Comparison of ENCODE assay signal across 35 cellular contexts in the genomic region with DNA sequence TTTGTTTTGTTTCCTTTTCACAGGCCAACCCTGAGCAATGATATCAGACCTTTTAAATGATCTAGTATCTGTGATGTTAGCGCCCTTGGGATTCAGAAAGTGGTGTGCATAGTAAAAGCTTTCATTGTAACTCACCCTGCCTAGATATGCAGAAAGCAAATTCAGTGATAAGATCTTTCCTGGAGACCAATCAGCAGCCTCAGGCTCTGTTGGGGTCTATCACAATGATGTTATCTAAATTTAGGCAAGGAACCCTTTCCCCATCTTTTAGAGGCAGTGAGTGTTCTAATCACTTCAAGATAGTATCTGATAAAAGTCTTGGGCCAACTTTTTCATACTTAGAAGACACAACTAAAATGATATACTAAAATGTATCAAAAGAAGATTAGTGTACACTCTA.
"Had no signal": no experiment of that assay in that cellular context is flagged by ENCODE, and none has a peak within 500 bp of the region (broad histone marks: within the 10 kb centered on the region; RNA-seq: fewer than 3 reads in every experiment).

No MANE protein-coding gene starts in this region.

- H3K36me3 Mint-ChIP-seq: activated naive CD4-positive, alpha-beta T cell treated with anti-CD3 and anti-CD28 coated beads, Interleukin-2, amount 50 U/mL, for 72 hours had no signal

- H3K4me1 ChIP-seq: adrenal gland, body of pancreas, breast epithelium had no signal

- H3K4me3 ChIP-seq: adrenal gland, body of pancreas, breast epithelium had no signal

- H3K9me3 Mint-ChIP-seq: activated B cell treated with CpG ODN at 0.5 μM for 24 hours; activated CD4-positive, alpha-beta memory T cell treated with anti-CD3 and anti-CD28 coated beads for 36 hours; activated CD4-positive, alpha-beta T cell treated with anti-CD3 and anti-CD28 coated beads, Interleukin-2, amount 10 ng/mL, durations not matched to agents 24 days and 14 days; activated CD8-positive, alpha-beta T cell treated with anti-CD3 and anti-CD28 coated beads for 36 hours; activated naive CD4-positive, alpha-beta T cell treated with anti-CD3 and anti-CD28 coated beads for 36 hours; activated naive CD4-positive, alpha-beta T cell treated with anti-CD3 and anti-CD28 coated beads, Interleukin-2, amount 50 U/mL, for 72 hours; activated naive CD8-positive, alpha-beta T cell treated with anti-CD3 and anti-CD28 coated beads for 36 hours; activated T-cell treated with anti-CD3 and anti-CD28 coated beads, Interleukin-2, amount 50 U/mL, for 4 hours; activated T-helper 1 cell treated with anti-CD3 and anti-CD28 coated beads, Interleukin-12 subunit alpha, Interleukin-12 subunit beta, Interleukin-2, Interleukin-4 antibody, amounts not matched to agents 30 ng/mL and 10 ng/mL and 1 ng/mL, durations not matched to agents 14 hours and 24 hours and 36 hours; activated T-helper 17 cell treated with anti-CD3 and anti-CD28 coated beads, Interleukin-2, amount 50 U/mL, for 72 hours; central memory CD8-positive, alpha-beta T cell; T-helper 1 cell treated with Interleukin-12 subunit alpha and Interleukin-12 subunit beta and Interleukin-4 antibody, amounts not matched to agents 30 μg/mL and 1 μg/mL, for 36 hours; T-helper 2 cell treated with Interferon-gamma antibody and Interleukin-4, amounts not matched to agents 5 μg/mL and 100 μg/mL, for 36 hours had no signal

- ATAC-seq: activated CD8-positive, alpha-beta T cell treated with anti-CD3 and anti-CD28 coated beads for 36 hours; activated naive CD4-positive, alpha-beta T cell treated with anti-CD3 and anti-CD28 coated beads, Interleukin-2, amount 50 U/mL, for 72 hours; activated T-cell treated with anti-CD3 and anti-CD28 coated beads, Interleukin-2, amount 50 U/mL, for 4 hours; activated T-helper 17 cell treated with anti-CD3 and anti-CD28 coated beads, Interleukin-2, amount 50 U/mL, for 72 hours; body of pancreas had no signal

- H3K4me1 Mint-ChIP-seq: activated B cell treated with CpG ODN at 0.5 μM for 24 hours; activated CD4-positive, alpha-beta T cell treated with anti-CD3 and anti-CD28 coated beads, Interleukin-2, amount 10 ng/mL, durations not matched to agents 24 days and 14 days; activated naive CD8-positive, alpha-beta T cell treated with anti-CD3 and anti-CD28 coated beads for 36 hours; activated T-helper 17 cell treated with anti-CD3 and anti-CD28 coated beads, Interleukin-2, amount 50 U/mL, for 72 hours; central memory CD8-positive, alpha-beta T cell had no signal

- DNase-seq: activated B cell treated with CpG ODN at 0.5 μM for 24 hours; activated CD4-positive, alpha-beta memory T cell treated with anti-CD3 and anti-CD28 coated beads for 36 hours; activated CD4-positive, alpha-beta T cell treated with anti-CD3 and anti-CD28 coated beads for 4 hours; activated CD4-positive, alpha-beta T cell treated with anti-CD3 and anti-CD28 coated beads, Interleukin-2, amount 10 ng/mL, durations not matched to agents 24 days and 14 days; activated CD4-positive, alpha-beta T cell treated with anti-CD3 and anti-CD28 coated beads, Interleukin-2, amount 50 U/mL, for 1 hour; activated CD4-positive, alpha-beta T cell treated with anti-CD3 and anti-CD28 coated beads, Interleukin-2, amount 50 U/mL, for 4 hours; activated CD4-positive, CD25-positive, alpha-beta regulatory T cell treated with anti-CD3 and anti-CD28 coated beads, Interleukin-2, amount 50 U/mL, for 72 hours; activated CD8-positive, alpha-beta memory T cell treated with anti-CD3 and anti-CD28 coated beads, Interleukin-2, amount 50 U/mL, for 4 hours; activated CD8-positive, alpha-beta T cell treated with anti-CD3 and anti-CD28 coated beads for 36 hours; activated effector memory CD4-positive, alpha-beta T cell treated with anti-CD3 and anti-CD28 coated beads, Interleukin-2, amount 50 U/mL, for 16 hours; activated gamma-delta T cell treated with Interleukin-2 at 50 U/mL for 16 hours; activated naive CD4-positive, alpha-beta T cell; activated naive CD4-positive, alpha-beta T cell treated with anti-CD3 and anti-CD28 coated beads for 36 hours; activated naive CD4-positive, alpha-beta T cell treated with anti-CD3 and anti-CD28 coated beads, Interleukin-2, amount 50 U/mL, for 16 hours; activated naive CD8-positive, alpha-beta T cell treated with anti-CD3 and anti-CD28 coated beads for 36 hours; activated T-cell treated with anti-CD3 and anti-CD28 coated beads for 4 hours; activated T-cell treated with anti-CD3 and anti-CD28 coated beads, Interleukin-2, amount 50 U/mL, for 1 hour; activated T-cell treated with anti-CD3 and anti-CD28 coated beads, Interleukin-2, amount 50 U/mL, for 4 hours; adrenal gland; amniotic stem cell; aorta; body of pancreas; brain microvascular endothelial cell; cerebellar nuclear complex; T-helper 1 cell; T-helper 2 cell; T-helper 9 cell had no signal

- H3K27me3 ChIP-seq: adrenal gland, body of pancreas, brain microvascular endothelial cell, breast epithelium had no signal

- H3K27ac Mint-ChIP-seq: activated B cell treated with CpG ODN at 0.5 μM for 24 hours; activated CD4-positive, alpha-beta memory T cell treated with anti-CD3 and anti-CD28 coated beads for 36 hours; activated CD4-positive, alpha-beta T cell treated with anti-CD3 and anti-CD28 coated beads, Interleukin-2, amount 10 ng/mL, durations not matched to agents 24 days and 14 days; activated CD8-positive, alpha-beta T cell treated with anti-CD3 and anti-CD28 coated beads for 36 hours; activated naive CD4-positive, alpha-beta T cell treated with anti-CD3 and anti-CD28 coated beads for 36 hours; activated naive CD4-positive, alpha-beta T cell treated with anti-CD3 and anti-CD28 coated beads, Interleukin-2, amount 50 U/mL, for 72 hours; activated naive CD8-positive, alpha-beta T cell treated with anti-CD3 and anti-CD28 coated beads for 36 hours; activated T-helper 1 cell treated with anti-CD3 and anti-CD28 coated beads, Interleukin-12 subunit alpha, Interleukin-12 subunit beta, Interleukin-2, Interleukin-4 antibody, amounts not matched to agents 30 ng/mL and 10 ng/mL and 1 ng/mL, durations not matched to agents 14 hours and 24 hours and 36 hours; activated T-helper 17 cell treated with anti-CD3 and anti-CD28 coated beads, Interleukin-2, amount 50 U/mL, for 72 hours; T-helper 1 cell treated with Interleukin-12 subunit alpha and Interleukin-12 subunit beta and Interleukin-4 antibody, amounts not matched to agents 30 μg/mL and 1 μg/mL, for 36 hours; T-helper 2 cell treated with Interferon-gamma antibody and Interleukin-4, amounts not matched to agents 5 μg/mL and 100 μg/mL, for 36 hours had no signal

- H3K27ac ChIP-seq: adrenal gland, body of pancreas, brain microvascular endothelial cell, breast epithelium, VCaP had no signal

- H3K36me3 ChIP-seq: breast epithelium had no signal

- H3K27me3 Mint-ChIP-seq: activated B cell treated with CpG ODN at 0.5 μM for 24 hours; activated CD4-positive, alpha-beta memory T cell treated with anti-CD3 and anti-CD28 coated beads for 36 hours; activated CD4-positive, alpha-beta T cell treated with anti-CD3 and anti-CD28 coated beads, Interleukin-2, amount 10 ng/mL, durations not matched to agents 24 days and 14 days; activated CD8-positive, alpha-beta T cell treated with anti-CD3 and anti-CD28 coated beads for 36 hours; activated naive CD8-positive, alpha-beta T cell treated with anti-CD3 and anti-CD28 coated beads for 36 hours; activated T-helper 17 cell treated with anti-CD3 and anti-CD28 coated beads, Interleukin-2, amount 50 U/mL, for 72 hours; central memory CD8-positive, alpha-beta T cell had no signal

- H3K4me3 Mint-ChIP-seq: activated B cell treated with CpG ODN at 0.5 μM for 24 hours; activated CD4-positive, alpha-beta memory T cell treated with anti-CD3 and anti-CD28 coated beads for 36 hours; activated CD4-positive, alpha-beta T cell treated with anti-CD3 and anti-CD28 coated beads, Interleukin-2, amount 10 ng/mL, durations not matched to agents 24 days and 14 days; activated CD8-positive, alpha-beta T cell treated with anti-CD3 and anti-CD28 coated beads for 36 hours; activated naive CD4-positive, alpha-beta T cell treated with anti-CD3 and anti-CD28 coated beads for 36 hours; activated naive CD8-positive, alpha-beta T cell treated with anti-CD3 and anti-CD28 coated beads for 36 hours; activated T-cell treated with anti-CD3 and anti-CD28 coated beads, Interleukin-2, amount 50 U/mL, for 4 hours; activated T-helper 1 cell treated with anti-CD3 and anti-CD28 coated beads, Interleukin-12 subunit alpha, Interleukin-12 subunit beta, Interleukin-2, Interleukin-4 antibody, amounts not matched to agents 30 ng/mL and 10 ng/mL and 1 ng/mL, durations not matched to agents 14 hours and 24 hours and 36 hours; activated T-helper 17 cell treated with anti-CD3 and anti-CD28 coated beads, Interleukin-2, amount 50 U/mL, for 72 hours; central memory CD8-positive, alpha-beta T cell; T-helper 1 cell treated with Interleukin-12 subunit alpha and Interleukin-12 subunit beta and Interleukin-4 antibody, amounts not matched to agents 30 μg/mL and 1 μg/mL, for 36 hours; T-helper 2 cell treated with Interferon-gamma antibody and Interleukin-4, amounts not matched to agents 5 μg/mL and 100 μg/mL, for 36 hours had no signal
